8 cellular contexts compared by ENCODE assay signal in the genomic region with DNA sequence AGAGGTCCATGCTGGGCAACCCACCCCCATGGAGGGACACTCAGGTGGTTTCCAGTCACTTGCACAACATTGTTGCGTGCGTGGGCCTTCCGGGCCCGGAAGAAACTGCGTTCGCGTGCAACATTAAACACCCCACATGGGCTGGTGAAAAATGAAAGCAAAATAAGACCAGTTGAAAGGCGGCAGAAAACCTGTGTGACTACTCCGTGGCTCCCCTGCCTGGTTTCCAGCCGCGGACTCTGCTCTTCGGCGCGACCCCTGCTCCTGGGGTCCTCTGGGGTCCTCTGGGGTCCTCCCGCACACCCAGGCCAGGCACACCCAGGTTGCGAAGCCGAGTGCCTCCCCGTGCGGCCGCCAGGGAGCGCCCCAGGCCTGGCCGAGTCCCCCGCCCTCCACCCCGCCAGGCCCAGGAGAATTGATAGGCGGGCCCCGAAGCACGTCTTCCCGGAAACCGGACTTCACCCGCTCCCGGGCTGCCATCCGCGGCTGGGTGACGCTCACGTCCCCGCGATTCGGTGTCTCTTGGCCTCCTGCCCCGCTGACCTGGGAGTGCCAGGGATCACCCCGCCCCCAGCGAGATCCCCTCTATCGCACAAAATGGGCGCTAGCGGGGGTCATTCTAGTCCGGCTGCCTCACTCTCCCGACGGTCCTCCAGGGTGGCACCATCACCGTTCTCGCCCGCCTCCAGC.
DNase-seq lines count a peak whose midpoint lies in the region; ATAC-seq lines count a peak whose summit lies in the region.

No MANE protein-coding gene starts in this region.

- H3K4me3 ChIP-seq in adipocyte (ENCODE audit: low read length): peak overlapping the region; percentile 77

- no peaks in the 10 kb centered on the region for H3K9me3 ChIP-seq in adipocyte (ENCODE audit: control insufficient read depth, low read length)

- no peaks in the 10 kb centered on the region for H3K4me1 ChIP-seq in adipocyte (ENCODE audit: control insufficient read depth, insufficient read depth, low read length)

- H3K9ac ChIP-seq in adipocyte (ENCODE audit: low read length): peak overlapping the region; percentile 74

- DNase-seq in 8988T (peak; percentile 76), SKM-1 treated with dmso at 0.1 percent for 144 hours (lab: John Stamatoyannopoulos, UW; ENCODE audit: unreplicated experiment) (peak; percentile 43), adipocyte (ENCODE audit: low read depth) (no peak), iPS-NIHi11 (ENCODE audit: low spot score) (peak; percentile 81), NCI-H446 treated with DMSO at 0.1 percent for 48 hours (lab: John Stamatoyannopoulos, UW) (no peak)
- DNase-seq in stimulated activated CD4-positive, alpha-beta T cell treated with anti-CD3 and anti-CD28 coated beads, Interleukin-2, amount 100 ng/mL, for 48 hours: peak; percentile 57 to 75

- ATAC-seq in GM18873 (IDR thresholded peaks at IDR 0.05; ENCODE audit: low FRiP score, unreplicated experiment) (peak; percentile 80), HG03196 (IDR thresholded peaks at IDR 0.05; ENCODE audit: unreplicated experiment) (peak; percentile 81)

- H3K27me3 ChIP-seq in adipocyte (replicated peaks; ENCODE audit: control insufficient read depth, insufficient read depth, low read length): peaks cover 12% of the 10 kb centered on the region

- H3K36me3 ChIP-seq in adipocyte (ENCODE audit: control insufficient read depth, insufficient read depth, low read length, severe bottlenecking): no peaks in the 10 kb centered on the region

Comparison
In these comparisons a context has a peak if more than half of its experiments do, and no peak if none do; other contexts are left out.
1. DNase-seq: peak in 8988T (single experiment), SKM-1 treated with dmso at 0.1 percent for 144 hours (single experiment), iPS-NIHi11 (single experiment) and stimulated activated CD4-positive, alpha-beta T cell treated with anti-CD3 and anti-CD28 coated beads, Interleukin-2, amount 100 ng/mL, for 48 hours (2 of 2); none in adipocyte (single experiment) and NCI-H446 treated with DMSO at 0.1 percent for 48 hours (single experiment).